In genomic region chr3:145175626-145176025, GRCh38 we compare ENCODE assay signal across 27 cellular contexts.
"Had no signal": no experiment of that assay in that cellular context is flagged by ENCODE, and none has a peak within 500 bp of the region (broad histone marks: within the 10 kb centered on the region; RNA-seq: fewer than 3 reads in every experiment).

No MANE protein-coding gene starts in this region.

- H3K4me1 Mint-ChIP-seq: activated naive CD8-positive, alpha-beta T cell treated with anti-CD3 and anti-CD28 coated beads, Interleukin-2, amount 50 U/mL, for 24 hours; central memory CD8-positive, alpha-beta T cell; memory B cell; naive thymus-derived CD4-positive, alpha-beta T cell; stimulated activated effector memory CD8-positive, alpha-beta T cell treated with anti-CD3 and anti-CD28 coated beads, Interleukin-12 subunit alpha, Interleukin-12 subunit beta, amount 100 ng/mL, for 72 hours had no signal

- H3K27me3 Mint-ChIP-seq: activated naive CD8-positive, alpha-beta T cell treated with anti-CD3 and anti-CD28 coated beads, Interleukin-2, amount 50 U/mL, for 24 hours; activated T-cell treated with anti-CD3 and anti-CD28 coated beads, Interleukin-2, amount 50 U/mL, for 24 hours; central memory CD8-positive, alpha-beta T cell; memory B cell; naive thymus-derived CD4-positive, alpha-beta T cell; stimulated activated naive CD8-positive, alpha-beta T cell treated with anti-CD3 and anti-CD28 coated beads, Interleukin-15, Interleukin-2, amounts not matched to agents 100 ng/mL and 50 ng/mL, for 24 hours; type B pancreatic cell had no signal

- DNase-seq: activated CD4-positive, alpha-beta T cell treated with anti-CD3 and anti-CD28 coated beads for 4 hours; activated CD4-positive, alpha-beta T cell treated with anti-CD3 and anti-CD28 coated beads, Interleukin-2, amount 50 U/mL, for 48 hours; activated CD8-positive, alpha-beta memory T cell treated with anti-CD3 and anti-CD28 coated beads, Interleukin-2, amount 50 U/mL, for 48 hours; activated gamma-delta T cell; activated naive CD4-positive, alpha-beta T cell treated with anti-CD3 and anti-CD28 coated beads, Interleukin-2, amount 50 U/mL, for 16 hours; activated naive CD8-positive, alpha-beta T cell treated with anti-CD3 and anti-CD28 coated beads, Interleukin-2, amount 50 U/mL, for 24 hours; activated T-cell treated with anti-CD3 and anti-CD28 coated beads, Interleukin-2, amount 50 U/mL, for 24 hours; effector memory CD4-positive, alpha-beta T cell; foreskin melanocyte; heart right ventricle; midbrain; naive thymus-derived CD4-positive, alpha-beta T cell; nucleus accumbens; pancreas; psoas muscle; sigmoid colon; small intestine; stimulated activated CD4-positive, alpha-beta T cell treated with anti-CD3 and anti-CD28 coated beads, Interleukin-4, amount 100 ng/mL, for 24 hours; substantia nigra; uterus had no signal

- H3K36me3 Mint-ChIP-seq: memory B cell; naive thymus-derived CD4-positive, alpha-beta T cell; stimulated activated effector memory CD8-positive, alpha-beta T cell treated with anti-CD3 and anti-CD28 coated beads, Interleukin-12 subunit alpha, Interleukin-12 subunit beta, amount 100 ng/mL, for 72 hours; type B pancreatic cell had no signal

- H3K9me3 Mint-ChIP-seq: activated T-cell treated with anti-CD3 and anti-CD28 coated beads, Interleukin-2, amount 50 U/mL, for 24 hours; neural crest cell; stimulated activated naive CD8-positive, alpha-beta T cell treated with anti-CD3 and anti-CD28 coated beads, Interleukin-15, Interleukin-2, amounts not matched to agents 100 ng/mL and 50 ng/mL, for 24 hours; type B pancreatic cell had no signal

- H3K4me3 Mint-ChIP-seq: activated naive CD8-positive, alpha-beta T cell treated with anti-CD3 and anti-CD28 coated beads, Interleukin-2, amount 50 U/mL, for 24 hours; activated T-cell treated with anti-CD3 and anti-CD28 coated beads, Interleukin-2, amount 50 U/mL, for 24 hours; central memory CD8-positive, alpha-beta T cell; memory B cell; naive thymus-derived CD4-positive, alpha-beta T cell; neural crest cell; stimulated activated effector memory CD8-positive, alpha-beta T cell treated with anti-CD3 and anti-CD28 coated beads, Interleukin-12 subunit alpha, Interleukin-12 subunit beta, amount 100 ng/mL, for 72 hours; stimulated activated naive CD8-positive, alpha-beta T cell treated with anti-CD3 and anti-CD28 coated beads, Interleukin-15, Interleukin-2, amounts not matched to agents 100 ng/mL and 50 ng/mL, for 24 hours; type B pancreatic cell had no signal

- H3K27ac Mint-ChIP-seq: activated naive CD8-positive, alpha-beta T cell treated with anti-CD3 and anti-CD28 coated beads, Interleukin-2, amount 50 U/mL, for 24 hours; activated T-cell treated with anti-CD3 and anti-CD28 coated beads, Interleukin-2, amount 50 U/mL, for 24 hours; memory B cell; naive thymus-derived CD4-positive, alpha-beta T cell; stimulated activated effector memory CD8-positive, alpha-beta T cell treated with anti-CD3 and anti-CD28 coated beads, Interleukin-12 subunit alpha, Interleukin-12 subunit beta, amount 100 ng/mL, for 72 hours; stimulated activated naive CD8-positive, alpha-beta T cell treated with anti-CD3 and anti-CD28 coated beads, Interleukin-15, Interleukin-2, amounts not matched to agents 100 ng/mL and 50 ng/mL, for 24 hours; type B pancreatic cell had no signal

- H3K4me3 ChIP-seq: breast epithelium, heart right ventricle, pancreas, psoas muscle, sigmoid colon, uterus had no signal

- ATAC-seq: activated naive CD8-positive, alpha-beta T cell treated with anti-CD3 and anti-CD28 coated beads, Interleukin-2, amount 50 U/mL, for 24 hours; heart right ventricle; naive thymus-derived CD4-positive, alpha-beta T cell; pancreas; psoas muscle; stimulated activated effector memory CD8-positive, alpha-beta T cell treated with anti-CD3 and anti-CD28 coated beads, Interleukin-12 subunit alpha, Interleukin-12 subunit beta, amount 100 ng/mL, for 72 hours had no signal
